In the genomic region with DNA sequence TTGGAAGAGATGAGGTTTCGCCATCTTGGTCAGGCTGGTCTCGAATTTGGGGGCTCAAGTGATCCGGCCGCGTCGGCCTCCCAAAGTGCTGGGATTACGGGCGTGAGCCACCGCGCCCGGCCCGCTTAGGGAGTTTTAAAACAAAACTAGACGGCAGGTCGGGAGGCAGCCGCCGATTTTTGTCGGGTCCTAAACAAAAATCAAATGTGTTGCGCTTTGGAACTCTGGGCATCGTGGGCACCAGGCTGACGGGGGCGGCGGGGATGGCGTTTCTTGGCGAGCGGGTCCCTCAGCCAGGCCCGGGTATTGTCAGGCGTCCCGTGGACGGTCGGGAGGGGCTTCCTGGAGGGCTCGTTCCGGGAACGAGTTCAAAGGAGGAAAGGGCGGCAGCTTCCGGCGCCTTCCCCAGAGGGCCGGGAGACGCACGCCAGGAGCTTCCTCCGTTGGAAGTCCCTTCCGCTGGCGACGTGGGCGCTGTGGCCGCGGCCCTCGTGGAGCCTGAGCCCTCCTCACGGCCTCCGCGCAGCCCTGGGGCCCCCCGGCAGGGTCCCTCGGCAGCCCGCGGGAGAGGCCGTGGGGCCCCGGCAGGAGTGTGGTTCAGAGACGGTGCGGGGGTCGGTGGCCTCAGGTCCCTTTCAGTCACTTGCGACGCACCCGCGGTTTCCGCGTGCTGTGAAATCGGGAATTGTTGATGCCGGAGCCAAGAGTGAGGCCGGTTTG, we compare ENCODE assay signal across 8 cellular contexts. TPM values are rescaled to one million over a fixed set of nuclear protein-coding genes. Genes with fewer than 3 reads are reported as not detected.
A peak's percentile ranks its signal among the peaks of the same experiment; 100 is the strongest.
DNase-seq lines count a peak whose midpoint lies in the region; ATAC-seq and TF ChIP-seq lines count a peak whose summit lies in the region.

No MANE protein-coding gene starts in this region.

- 18 to 36% methylated on average over 33 to 68 of the region's 68 CpGs for WGBS in body of pancreas, 2 donors

- H3K27me3 ChIP-seq in body of pancreas = peaks cover 0 to 10% of the 10 kb centered on the region in 2 donors
- H3K27me3 ChIP-seq in kidney epithelial cell (ENCODE audit: control insufficient read depth, insufficient read depth, low read length) = peaks cover 3% of the 10 kb centered on the region

- no peaks in the 10 kb centered on the region for H3K36me3 ChIP-seq in body of pancreas (replicated peaks in 1 of 2; ENCODE audit: insufficient read depth in 1 of 2, low read depth in 2 of 2)
- no peaks in the 10 kb centered on the region for H3K36me3 ChIP-seq in kidney epithelial cell (ENCODE audit: control insufficient read depth, insufficient read depth, low read length)

- peak overlapping the region in 1 of 4 donors; percentile 28 for H3K27ac ChIP-seq in body of pancreas

- H3K4me3 ChIP-seq in body of pancreas = peak overlapping the region in 1 of 2 donors; percentile 29
- H3K4me3 ChIP-seq in kidney epithelial cell (ENCODE audit: low read depth, low read length) = peak overlapping the region; percentile 62

- ATAC-seq in GM18867 (IDR thresholded peaks at IDR 0.05; ENCODE audit: unreplicated experiment) (peak; percentile 24), HG03135 (IDR thresholded peaks at IDR 0.05; ENCODE audit: unreplicated experiment) (peak; percentile 29), SK-N-SH treated with all-trans-retinoic acid at 6 μM for 48 hours (peak; percentile 22), body of pancreas (peak; percentile 49)

- TF ChIP-seq CTCF in body of pancreas (IDR thresholded peaks at IDR 0.05) (no peak), kidney epithelial cell (IDR thresholded peaks at IDR 0.05; ENCODE audit: insufficient read depth, low read length, poor library complexity, severe bottlenecking) (no peak)

- TF ChIP-seq POLR2A in body of pancreas (IDR thresholded peaks at IDR 0.05) = peak in 1 of 3 donors; percentile 19

- intact Hi-C loops in body of pancreas (cut with DNase I) = no loop called here

- DNase-seq in AG08396 (ENCODE audit: low spot score) (peak; percentile 30), body of pancreas (peak in 3 of 4 donors; percentile 30 to 45 (median 40)), kidney epithelial cell (ENCODE audit: low read depth) (no peak), KG1 (lab: John Stamatoyannopoulos, UW) (no peak)
- DNase-seq in stimulated activated CD4-positive, alpha-beta T cell treated with anti-CD3 and anti-CD28 coated beads, Interleukin-2, amount 100 ng/mL, for 48 hours = peak; percentile 36 to 38

- no peaks in the 10 kb centered on the region for H3K9me3 ChIP-seq in body of pancreas

- peaks cover 21% of the 10 kb centered on the region for H3K4me1 ChIP-seq in body of pancreas

TF ChIP-seq in SK-N-SH treated with all-trans-retinoic acid at 6 μM for 48 hours, 23 proteins besides CTCF, POLR2A, EP300 and RAD21:
- TF ChIP-seq ZNF8 (CRISPR knock-in tag; IDR thresholded peaks at IDR 0.05) = no peak
- no peak for TF ChIP-seq ZFP3 (CRISPR knock-in tag; IDR thresholded peaks at IDR 0.05)
- no peak for TF ChIP-seq ARNTL (CRISPR knock-in tag; IDR thresholded peaks at IDR 0.05; ENCODE audit: borderline replicate concordance, low read depth)
- TF ChIP-seq, protein P1, sequence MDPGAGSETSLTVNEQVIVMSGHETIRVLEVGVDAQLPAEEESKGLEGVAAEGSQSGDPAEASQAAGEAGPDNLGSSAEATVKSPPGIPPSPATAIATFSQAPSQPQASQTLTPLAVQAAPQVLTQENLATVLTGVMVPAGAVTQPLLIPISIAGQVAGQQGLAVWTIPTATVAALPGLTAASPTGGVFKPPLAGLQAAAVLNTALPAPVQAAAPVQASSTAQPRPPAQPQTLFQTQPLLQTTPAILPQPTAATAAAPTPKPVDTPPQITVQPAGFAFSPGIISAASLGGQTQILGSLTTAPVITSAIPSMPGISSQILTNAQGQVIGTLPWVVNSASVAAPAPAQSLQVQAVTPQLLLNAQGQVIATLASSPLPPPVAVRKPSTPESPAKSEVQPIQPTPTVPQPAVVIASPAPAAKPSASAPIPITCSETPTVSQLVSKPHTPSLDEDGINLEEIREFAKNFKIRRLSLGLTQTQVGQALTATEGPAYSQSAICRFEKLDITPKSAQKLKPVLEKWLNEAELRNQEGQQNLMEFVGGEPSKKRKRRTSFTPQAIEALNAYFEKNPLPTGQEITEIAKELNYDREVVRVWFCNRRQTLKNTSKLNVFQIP (CRISPR knock-in tag; IDR thresholded peaks at IDR 0.05; ENCODE audit: borderline replicate concordance, low read depth) = no peak
- TF ChIP-seq ZC3H10 (CRISPR knock-in tag; IDR thresholded peaks at IDR 0.05) = no peak
- TF ChIP-seq ZFP30 (CRISPR knock-in tag; IDR thresholded peaks at IDR 0.05) = no peak
- TF ChIP-seq CSDC2 (CRISPR knock-in tag; IDR thresholded peaks at IDR 0.05) = no peak
- no peak for TF ChIP-seq RARB (CRISPR knock-in tag; IDR thresholded peaks at IDR 0.05)
- no peak for TF ChIP-seq TCF4 (CRISPR knock-in tag; IDR thresholded peaks at IDR 0.05; ENCODE audit: borderline replicate concordance)
- TF ChIP-seq SNAI2 (CRISPR knock-in tag; IDR thresholded peaks at IDR 0.05) = no peak
- no peak for TF ChIP-seq ZNF565 (CRISPR knock-in tag; conservative IDR thresholded peaks at IDR 0.05; ENCODE audit: low read depth)
- no peak for TF ChIP-seq TOX (CRISPR knock-in tag; IDR thresholded peaks at IDR 0.05; ENCODE audit: borderline replicate concordance)
- TF ChIP-seq PPARA (CRISPR knock-in tag; IDR thresholded peaks at IDR 0.05; ENCODE audit: borderline replicate concordance) = no peak
- TF ChIP-seq, protein P2, sequence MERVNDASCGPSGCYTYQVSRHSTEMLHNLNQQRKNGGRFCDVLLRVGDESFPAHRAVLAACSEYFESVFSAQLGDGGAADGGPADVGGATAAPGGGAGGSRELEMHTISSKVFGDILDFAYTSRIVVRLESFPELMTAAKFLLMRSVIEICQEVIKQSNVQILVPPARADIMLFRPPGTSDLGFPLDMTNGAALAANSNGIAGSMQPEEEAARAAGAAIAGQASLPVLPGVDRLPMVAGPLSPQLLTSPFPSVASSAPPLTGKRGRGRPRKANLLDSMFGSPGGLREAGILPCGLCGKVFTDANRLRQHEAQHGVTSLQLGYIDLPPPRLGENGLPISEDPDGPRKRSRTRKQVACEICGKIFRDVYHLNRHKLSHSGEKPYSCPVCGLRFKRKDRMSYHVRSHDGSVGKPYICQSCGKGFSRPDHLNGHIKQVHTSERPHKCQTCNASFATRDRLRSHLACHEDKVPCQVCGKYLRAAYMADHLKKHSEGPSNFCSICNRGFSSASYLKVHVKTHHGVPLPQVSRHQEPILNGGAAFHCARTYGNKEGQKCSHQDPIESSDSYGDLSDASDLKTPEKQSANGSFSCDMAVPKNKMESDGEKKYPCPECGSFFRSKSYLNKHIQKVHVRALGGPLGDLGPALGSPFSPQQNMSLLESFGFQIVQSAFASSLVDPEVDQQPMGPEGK (CRISPR knock-in tag; IDR thresholded peaks at IDR 0.05; ENCODE audit: borderline replicate concordance) = no peak
- no peak for TF ChIP-seq OSR1 (CRISPR knock-in tag; IDR thresholded peaks at IDR 0.05)
- TF ChIP-seq, protein P3, sequence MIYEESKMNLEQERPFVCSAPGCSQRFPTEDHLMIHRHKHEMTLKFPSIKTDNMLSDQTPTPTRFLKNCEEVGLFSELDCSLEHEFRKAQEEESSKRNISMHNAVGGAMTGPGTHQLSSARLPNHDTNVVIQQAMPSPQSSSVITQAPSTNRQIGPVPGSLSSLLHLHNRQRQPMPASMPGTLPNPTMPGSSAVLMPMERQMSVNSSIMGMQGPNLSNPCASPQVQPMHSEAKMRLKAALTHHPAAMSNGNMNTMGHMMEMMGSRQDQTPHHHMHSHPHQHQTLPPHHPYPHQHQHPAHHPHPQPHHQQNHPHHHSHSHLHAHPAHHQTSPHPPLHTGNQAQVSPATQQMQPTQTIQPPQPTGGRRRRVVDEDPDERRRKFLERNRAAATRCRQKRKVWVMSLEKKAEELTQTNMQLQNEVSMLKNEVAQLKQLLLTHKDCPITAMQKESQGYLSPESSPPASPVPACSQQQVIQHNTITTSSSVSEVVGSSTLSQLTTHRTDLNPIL (CRISPR knock-in tag; IDR thresholded peaks at IDR 0.05; ENCODE audit: low read depth) = no peak
- no peak for TF ChIP-seq ISL1 (CRISPR knock-in tag; IDR thresholded peaks at IDR 0.05)
- TF ChIP-seq ESRRG (CRISPR knock-in tag; IDR thresholded peaks at IDR 0.05) = no peak
- TF ChIP-seq, protein P4, sequence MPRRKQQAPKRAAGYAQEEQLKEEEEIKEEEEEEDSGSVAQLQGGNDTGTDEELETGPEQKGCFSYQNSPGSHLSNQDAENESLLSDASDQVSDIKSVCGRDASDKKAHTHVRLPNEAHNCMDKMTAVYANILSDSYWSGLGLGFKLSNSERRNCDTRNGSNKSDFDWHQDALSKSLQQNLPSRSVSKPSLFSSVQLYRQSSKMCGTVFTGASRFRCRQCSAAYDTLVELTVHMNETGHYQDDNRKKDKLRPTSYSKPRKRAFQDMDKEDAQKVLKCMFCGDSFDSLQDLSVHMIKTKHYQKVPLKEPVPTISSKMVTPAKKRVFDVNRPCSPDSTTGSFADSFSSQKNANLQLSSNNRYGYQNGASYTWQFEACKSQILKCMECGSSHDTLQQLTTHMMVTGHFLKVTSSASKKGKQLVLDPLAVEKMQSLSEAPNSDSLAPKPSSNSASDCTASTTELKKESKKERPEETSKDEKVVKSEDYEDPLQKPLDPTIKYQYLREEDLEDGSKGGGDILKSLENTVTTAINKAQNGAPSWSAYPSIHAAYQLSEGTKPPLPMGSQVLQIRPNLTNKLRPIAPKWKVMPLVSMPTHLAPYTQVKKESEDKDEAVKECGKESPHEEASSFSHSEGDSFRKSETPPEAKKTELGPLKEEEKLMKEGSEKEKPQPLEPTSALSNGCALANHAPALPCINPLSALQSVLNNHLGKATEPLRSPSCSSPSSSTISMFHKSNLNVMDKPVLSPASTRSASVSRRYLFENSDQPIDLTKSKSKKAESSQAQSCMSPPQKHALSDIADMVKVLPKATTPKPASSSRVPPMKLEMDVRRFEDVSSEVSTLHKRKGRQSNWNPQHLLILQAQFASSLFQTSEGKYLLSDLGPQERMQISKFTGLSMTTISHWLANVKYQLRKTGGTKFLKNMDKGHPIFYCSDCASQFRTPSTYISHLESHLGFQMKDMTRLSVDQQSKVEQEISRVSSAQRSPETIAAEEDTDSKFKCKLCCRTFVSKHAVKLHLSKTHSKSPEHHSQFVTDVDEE (CRISPR knock-in tag; IDR thresholded peaks at IDR 0.05) = no peak

RNA-seq across cellular contexts. Expression of a gene that starts 59.2 kb away (rescaled TPM):
- total RNA-seq in body of pancreas (1 to 10 TPM; 2.0 to 3.1 TPM), kidney epithelial cell (27.0 and 41.6 TPM in 2 replicates)

Comparison
In these comparisons a context has a peak if more than half of its experiments do, and no peak if none do; other contexts are left out.
1. DNase-seq: peak in AG08396 (single experiment), body of pancreas (3 of 4) and stimulated activated CD4-positive, alpha-beta T cell treated with anti-CD3 and anti-CD28 coated beads, Interleukin-2, amount 100 ng/mL, for 48 hours (2 of 2); none in kidney epithelial cell (single experiment) and KG1 (single experiment).
2. Peak in every context shown above with its lines, with median percentiles within 50 percentile points of each other: ATAC-seq.